Comparison of ENCODE assay signal across 2 cellular contexts in genomic region chr2:39289609-39290008, GRCh38.
A peak's percentile ranks its signal among the peaks of the same experiment; 100 is the strongest.
TF ChIP-seq lines count a peak whose summit lies in the region.

No MANE protein-coding gene starts in this region.

TF ChIP-seq in A549, 52 proteins besides CTCF, POLR2A, EP300 and RAD21:
- TF ChIP-seq MYC (IDR thresholded peaks at IDR 0.05; ENCODE audit: borderline replicate concordance, low read length) = no peak
- no peak for TF ChIP-seq TFCP2L1 (CRISPR knock-in tag; IDR thresholded peaks at IDR 0.05)
- no peak for TF ChIP-seq CHD4 (IDR thresholded peaks at IDR 0.05; ENCODE audit: borderline replicate concordance)
- TF ChIP-seq FOSL2 (IDR thresholded peaks at IDR 0.05) = no peak
- 0 out of 2 replicates have a peak, but pooled peaks have one; percentile 10 for TF ChIP-seq FOSL2 (CRISPR knock-in tag; IDR thresholded peaks at IDR 0.05)
- TF ChIP-seq E2F6 (IDR thresholded peaks at IDR 0.05; ENCODE audit: borderline replicate concordance, low read depth) = no peak
- TF ChIP-seq JUN (IDR thresholded peaks at IDR 0.05) = no peak
- TF ChIP-seq BHLHE40 (IDR thresholded peaks at IDR 0.05; ENCODE audit: low read depth, low read length) = no peak
- TF ChIP-seq GATA3 (IDR thresholded peaks at IDR 0.05; ENCODE audit: borderline replicate concordance) = no peak
- no peak for TF ChIP-seq KDM1A (IDR thresholded peaks at IDR 0.05; ENCODE audit: low read depth)
TF ChIP-seq in A549: peak in this region for 1.

TF ChIP-seq in IMR-90, 13 proteins besides CTCF, POLR2A, EP300 and RAD21:
- peak; percentile 42; the same call in 1 of the 2 replicates for TF ChIP-seq BHLHE40 (IDR thresholded peaks at IDR 0.05; ENCODE audit: low read depth, low read length)
- TF ChIP-seq MAFK (IDR thresholded peaks at IDR 0.05; ENCODE audit: low read depth, low read length) = no peak
